In genomic region chr4:145484240-145484846, GRCh38 we compare ENCODE assay signal across 15 cellular contexts. TPM values are rescaled to one million over a fixed set of nuclear protein-coding genes. Genes with fewer than 3 reads are reported as not detected.
DNase-seq lines count a peak whose midpoint lies in the region; ATAC-seq, FAIRE-seq and TF ChIP-seq lines count a peak whose summit lies in the region.
"Had no signal": no experiment of that assay in that cellular context is flagged by ENCODE, and none has a peak within 500 bp of the region (broad histone marks: within the 10 kb centered on the region; RNA-seq: fewer than 3 reads in every experiment).

No MANE protein-coding gene starts in this region.

- peaks cover 40 to 53% of the 10 kb centered on the region in 2 donors for H3K4me1 ChIP-seq in gastrocnemius medialis

- H3K27me3 ChIP-seq in gastrocnemius medialis = no peaks in the 10 kb centered on the region

- TF ChIP-seq POLR2A in GM12892 (IDR thresholded peaks at IDR 0.05; ENCODE audit: low read depth, low read length) (no peak), gastrocnemius medialis (IDR thresholded peaks at IDR 0.05) (no peak)

- H3K9me3 ChIP-seq in gastrocnemius medialis = no peaks in the 10 kb centered on the region

- no peak overlapping the region for H3K27ac ChIP-seq in coronary artery
- peak overlapping the region; percentile 91 to 98 (median 94) for H3K27ac ChIP-seq in gastrocnemius medialis

- TF ChIP-seq CTCF in coronary artery (IDR thresholded peaks at IDR 0.05) (no peak), gastrocnemius medialis (IDR thresholded peaks at IDR 0.05 in 4 of 5, conservative IDR thresholded peaks at IDR 0.05 in 1 of 5) (no peak)

- peak overlapping the region; percentile 25 for H3K4me3 ChIP-seq in coronary artery
- peak overlapping the region; percentile 68 to 94 (median 77) for H3K4me3 ChIP-seq in gastrocnemius medialis

- H3K36me3 ChIP-seq in gastrocnemius medialis = no peaks in the 10 kb centered on the region

- intact Hi-C loops in gastrocnemius medialis (cut with DNase I; ENCODE audit: low total_unique reads) = loop anchor here (5.0 to 10.0 kb wide), 5 partner anchors 53 to 1038 kb away; partner anchors contain the start of genes C4orf51 and SLC10A7

- in situ Hi-C loops in gastrocnemius medialis (cut with MboI; ENCODE audit: low sequenced_read_pairs in 4 of 4) = no loop called here

- no peak for ATAC-seq in gastrocnemius medialis
- no peak for ATAC-seq in HG03097 (IDR thresholded peaks at IDR 0.05; ENCODE audit: low FRiP score, unreplicated experiment)
- ATAC-seq: stimulated activated naive CD8-positive, alpha-beta T cell treated with anti-CD3 and anti-CD28 coated beads, Interleukin-15, Interleukin-2, amounts not matched to agents 100 U/mL and 50 U/mL, for 24 hours had no signal

- peak; percentile 67 for FAIRE-seq in GM12892 (lab: Jason Lieb, UNC)
- FAIRE-seq: H54 had no signal

- DNase-seq in GM12892 (ENCODE audit: insufficient read length) (no peak), NCI-H2081 treated with DMSO at 0.1 percent for 48 hours (lab: John Stamatoyannopoulos, UW) (peak; percentile 3), coronary artery (ENCODE audit: low spot score) (no peak), gastrocnemius medialis (no peak), NCI-H128 (lab: John Stamatoyannopoulos, UW; ENCODE audit: unreplicated experiment) (no peak), UCSD-AML1 (lab: John Stamatoyannopoulos, UW; ENCODE audit: unreplicated experiment) (no peak)
- no peak for DNase-seq in activated CD8-positive, alpha-beta memory T cell treated with anti-CD3 and anti-CD28 coated beads, Interleukin-2, amount 50 U/mL, for 4 hours
- DNase-seq: activated CD4-positive, alpha-beta T cell treated with anti-CD3 and anti-CD28 coated beads, Interleukin-2, amount 50 U/mL, for 4 hours; anterior cingulate cortex; EL; islet precursor cell; NCI-H524 treated with DMSO at 0.1 percent for 48 hours; stimulated activated naive CD8-positive, alpha-beta T cell treated with anti-CD3 and anti-CD28 coated beads, Interleukin-15, Interleukin-2, amounts not matched to agents 100 U/mL and 50 U/mL, for 24 hours had no signal

RNA-seq across cellular contexts. Expression of gene SMAD1, which starts 2.7 kb away (rescaled TPM):
- 5.0 TPM for polyA plus RNA-seq in GM12892 (2012; ENCODE audit: missing spikeins)
- 10 to 100 TPM; 19.9 to 33.9 (median 21.7) TPM for total RNA-seq in gastrocnemius medialis

Comparison
In these comparisons a context has a peak if more than half of its experiments do, and no peak if none do; other contexts are left out.
1. H3K27ac ChIP-seq: peak in gastrocnemius medialis (4 of 4); none in coronary artery (0 of 2).